Comparison of ENCODE assay signal across 18 cellular contexts in genomic region chr1:112060266-112060665, GRCh38.
"Had no signal": no experiment of that assay in that cellular context is flagged by ENCODE, and none has a peak within 500 bp of the region (broad histone marks: within the 10 kb centered on the region; RNA-seq: fewer than 3 reads in every experiment).

No MANE protein-coding gene starts in this region.

- ATAC-seq: effector memory CD8-positive, alpha-beta T cell; gastroesophageal sphincter; left colon; naive thymus-derived CD4-positive, alpha-beta T cell; stimulated activated naive CD8-positive, alpha-beta T cell treated with anti-CD3 and anti-CD28 coated beads, Interleukin-15, Interleukin-2, amounts not matched to agents 100 U/mL and 50 U/mL, for 24 hours had no signal

- H3K9me3 Mint-ChIP-seq: effector memory CD8-positive, alpha-beta T cell; immature natural killer cell; nephron progenitor cell had no signal

- H3K27ac Mint-ChIP-seq: effector memory CD8-positive, alpha-beta T cell; immature natural killer cell; naive thymus-derived CD4-positive, alpha-beta T cell; nephron progenitor cell had no signal

- H3K27me3 ChIP-seq: esophagus squamous epithelium, ovary, right atrium auricular region, upper lobe of left lung, uterus had no signal

- DNase-seq: effector memory CD8-positive, alpha-beta T cell; esophagus squamous epithelium; foreskin fibroblast; immature natural killer cell; kidney; left colon; naive thymus-derived CD4-positive, alpha-beta T cell; nephron progenitor cell; ovary; small intestine; stimulated activated CD4-positive, alpha-beta T cell treated with anti-CD3 and anti-CD28 coated beads, Interleukin-12 subunit alpha, Interleukin-12 subunit beta, amount 100 ng/mL, for 4 hours; stimulated activated naive CD8-positive, alpha-beta T cell treated with anti-CD3 and anti-CD28 coated beads, Interleukin-15, Interleukin-2, amounts not matched to agents 100 U/mL and 50 U/mL, for 24 hours; tibial artery; upper lobe of left lung; uterus had no signal

- H3K9me3 ChIP-seq: esophagus squamous epithelium, gastroesophageal sphincter, neutrophil, ovary, right atrium auricular region, tibial artery, upper lobe of left lung, uterus had no signal

- H3K4me1 ChIP-seq: gastroesophageal sphincter, tibial artery, upper lobe of left lung, uterus had no signal

- H3K4me3 Mint-ChIP-seq: effector memory CD8-positive, alpha-beta T cell; immature natural killer cell; naive thymus-derived CD4-positive, alpha-beta T cell; nephron progenitor cell had no signal

- H3K36me3 Mint-ChIP-seq: immature natural killer cell; naive thymus-derived CD4-positive, alpha-beta T cell had no signal

- H3K36me3 ChIP-seq: esophagus squamous epithelium, gastroesophageal sphincter, neutrophil, ovary, right atrium auricular region, tibial artery, upper lobe of left lung, uterus had no signal

- H3K27ac ChIP-seq: gastroesophageal sphincter, neutrophil, ovary, right atrium auricular region, tibial artery, upper lobe of left lung, uterus had no signal

- H3K4me1 Mint-ChIP-seq: immature natural killer cell had no signal

- H3K4me3 ChIP-seq: esophagus squamous epithelium, gastroesophageal sphincter, ovary, right atrium auricular region, tibial artery, upper lobe of left lung, uterus had no signal
